Comparison of ENCODE assay signal across 8 cellular contexts in genomic region chr9:92954078-92954861, GRCh38.
A peak's percentile ranks its signal among the peaks of the same experiment; 100 is the strongest.
DNase-seq lines count a peak whose midpoint lies in the region; ATAC-seq and TF ChIP-seq lines count a peak whose summit lies in the region.

No MANE protein-coding gene starts in this region.

- DNase-seq in NCI-H1092 treated with DMSO at 0.1 percent for 48 hours (lab: John Stamatoyannopoulos, UW) = peak; percentile 84
- DNase-seq in activated CD8-positive, alpha-beta memory T cell treated with anti-CD3 and anti-CD28 coated beads for 4 hours (ENCODE audit: low read depth in 2 of 2) = peak; percentile 54 to 64
- DNase-seq in fibroblast of pulmonary artery (ENCODE audit: low read depth) = peak; percentile 18
- DNase-seq in stimulated activated CD8-positive, alpha-beta memory T cell treated with anti-CD3 and anti-CD28 coated beads, Interleukin-15, amount 100 ng/mL, for 1 hour (ENCODE audit: low read depth) = peak; percentile 56
- DNase-seq in inferior parietal cortex (ENCODE audit: extremely low spot score) = no peak

- TF ChIP-seq CTCF in fibroblast of pulmonary artery (IDR thresholded peaks at IDR 0.05; ENCODE audit: low read length, missing control alignments) = no peak

- H3K4me3 ChIP-seq in fibroblast of pulmonary artery (replicated peaks; ENCODE audit: low read depth, low read length) = no peak overlapping the region

- ATAC-seq in GM19463 (IDR thresholded peaks at IDR 0.05; ENCODE audit: unreplicated experiment) (peak; percentile 81), GM21360 (IDR thresholded peaks at IDR 0.05; ENCODE audit: unreplicated experiment) (no peak), HG03135 (IDR thresholded peaks at IDR 0.05; ENCODE audit: unreplicated experiment) (no peak)
